In the genomic region with DNA sequence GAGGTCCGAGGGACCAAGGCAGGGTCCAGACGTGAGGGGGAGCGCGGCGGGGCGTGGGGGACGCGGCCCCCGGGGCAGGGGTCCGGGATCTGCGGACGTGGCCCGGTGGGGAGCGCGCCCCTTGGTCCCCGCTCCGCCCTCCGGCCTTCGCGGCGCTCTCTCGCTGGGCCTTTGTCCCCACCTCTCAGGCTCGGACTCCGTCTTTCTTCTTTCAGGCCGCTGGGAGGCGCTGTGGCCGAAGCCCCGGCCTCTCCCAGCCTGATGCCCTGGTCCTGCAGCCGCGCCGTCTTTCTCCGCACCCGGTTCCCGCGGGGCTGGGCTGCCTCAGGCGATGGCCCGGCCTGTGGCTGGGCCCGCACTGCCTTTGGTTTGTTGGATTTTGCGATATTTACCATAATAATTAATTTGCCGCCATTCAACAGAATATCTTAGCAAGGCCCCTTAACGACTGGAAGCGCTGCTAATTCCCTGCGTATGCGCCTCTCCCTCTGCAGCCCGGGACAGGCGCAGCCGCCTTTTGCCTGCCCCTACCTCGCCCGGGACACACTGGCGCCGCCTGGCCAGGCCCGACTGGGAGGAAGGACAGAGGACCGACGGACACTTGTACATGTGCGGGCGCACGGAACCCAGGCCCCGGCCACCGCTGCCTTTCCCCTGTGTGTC, we compare ENCODE assay signal across 8 cellular contexts. TPM values are rescaled to one million over a fixed set of nuclear protein-coding genes. Genes with fewer than 3 reads are reported as not detected.
A peak's percentile ranks its signal among the peaks of the same experiment; 100 is the strongest.
DNase-seq lines count a peak whose midpoint lies in the region; ATAC-seq and TF ChIP-seq lines count a peak whose summit lies in the region.

No MANE protein-coding gene starts in this region.

- no peak overlapping the region for H3K9ac ChIP-seq in Loucy (ENCODE audit: low read depth, low read length, poor library complexity, severe bottlenecking)

- H3K4me2 ChIP-seq in Loucy (ENCODE audit: low read depth, low read length, poor library complexity, severe bottlenecking), result no peak overlapping the region

- H3F3A ChIP-seq in Loucy (ENCODE audit: low read depth), result no peaks in the 10 kb centered on the region

- H4K20me1 ChIP-seq in Loucy (ENCODE audit: insufficient read depth, low read length, poor library complexity, severe bottlenecking), result no peaks in the 10 kb centered on the region

- no peaks in the 10 kb centered on the region for H3K36me3 ChIP-seq in Loucy (ENCODE audit: insufficient read depth, low read length)

- CTCF ChIA-PET in activated CD4-positive, alpha-beta memory T cell treated with anti-CD3 and anti-CD28 coated beads, Interleukin-2, amount 10 ng/mL, durations not matched to agents 7 days and 5 days (lab: Charles Lee), result interaction anchor here (0.6 to 7.3 kb wide), 3 partner anchors 25 to 627 kb away, joined by 3 to 64 read pairs (median 3); no protein-coding TSS in a partner anchor

- H3K27ac Mint-ChIP-seq in activated CD4-positive, alpha-beta memory T cell treated with anti-CD3 and anti-CD28 coated beads, Interleukin-2, amount 10 ng/mL, durations not matched to agents 7 days and 5 days, result no peak overlapping the region

- peak; percentile 26; the same call in 1 of the 2 replicates for TF ChIP-seq CTCF in Loucy (conservative IDR thresholded peaks at IDR 0.05; ENCODE audit: low read length)

- H3K4me1 ChIP-seq in Loucy (ENCODE audit: insufficient read depth, low read length, poor library complexity, severe bottlenecking), result no peaks in the 10 kb centered on the region

- POLR2A ChIA-PET in activated CD4-positive, alpha-beta memory T cell treated with anti-CD3 and anti-CD28 coated beads, Interleukin-2, amount 10 ng/mL, durations not matched to agents 7 days and 5 days (lab: Charles Lee), result interaction anchor here (0.5 kb wide), 1 partner anchor 12 kb away, joined by 3 read pairs; no protein-coding TSS in a partner anchor

- no peaks in the 10 kb centered on the region for H3K36me3 Mint-ChIP-seq in activated CD4-positive, alpha-beta memory T cell treated with anti-CD3 and anti-CD28 coated beads, Interleukin-2, amount 10 ng/mL, durations not matched to agents 7 days and 5 days (ENCODE audit: low read depth)

- intact Hi-C loops in posterior cingulate gyrus (cut with DNase I), result no loop called here

- H3K9me3 ChIP-seq in Loucy (ENCODE audit: insufficient read depth, low read depth, low read length), result no peaks in the 10 kb centered on the region

- H3K4me3 Mint-ChIP-seq in activated CD4-positive, alpha-beta memory T cell treated with anti-CD3 and anti-CD28 coated beads, Interleukin-2, amount 10 ng/mL, durations not matched to agents 7 days and 5 days, result peak overlapping the region; percentile 17

- H2AFZ ChIP-seq in Loucy (ENCODE audit: low read length), result no peak overlapping the region

- DNase-seq in AG20443 (ENCODE audit: low spot score) (peak; percentile 88), globus pallidus (ENCODE audit: low spot score) (peak; percentile 61), posterior cingulate gyrus (peak in 7 of 10 donors; percentile 22 to 90 (median 57)), DMS79 treated with DMSO at 0.1 percent for 48 hours (lab: John Stamatoyannopoulos, UW) (no peak)
- peak; percentile 44 for DNase-seq in activated CD4-positive, alpha-beta memory T cell treated with anti-CD3 and anti-CD28 coated beads, Interleukin-2, amount 10 ng/mL, durations not matched to agents 7 days and 5 days
- no peak for DNase-seq in effector CD8-positive, alpha-beta T cell (lab: John Stamatoyannopoulos, UW)

- peak; percentile 52 for ATAC-seq in GM18858 (IDR thresholded peaks at IDR 0.05; ENCODE audit: unreplicated experiment)

- no peak overlapping the region for H3K4me3 ChIP-seq in Loucy (ENCODE audit: low read length, poor library complexity, severe bottlenecking)

- no peaks in the 10 kb centered on the region for H3K9me3 Mint-ChIP-seq in activated CD4-positive, alpha-beta memory T cell treated with anti-CD3 and anti-CD28 coated beads, Interleukin-2, amount 10 ng/mL, durations not matched to agents 7 days and 5 days

- no peaks in the 10 kb centered on the region for H3K79me2 ChIP-seq in Loucy (ENCODE audit: insufficient read depth, low read length)

- no peaks in the 10 kb centered on the region for H3K9me2 ChIP-seq in Loucy (replicated peaks; ENCODE audit: low read depth, low read length)

- H3K27me3 ChIP-seq in Loucy (ENCODE audit: insufficient read depth, low read length, poor library complexity, severe bottlenecking), result no peaks in the 10 kb centered on the region

- peaks cover 86% of the 10 kb centered on the region for H3K27me3 Mint-ChIP-seq in activated CD4-positive, alpha-beta memory T cell treated with anti-CD3 and anti-CD28 coated beads, Interleukin-2, amount 10 ng/mL, durations not matched to agents 7 days and 5 days

- peaks cover 24% of the 10 kb centered on the region for H3K4me1 Mint-ChIP-seq in activated CD4-positive, alpha-beta memory T cell treated with anti-CD3 and anti-CD28 coated beads, Interleukin-2, amount 10 ng/mL, durations not matched to agents 7 days and 5 days

RNA-seq across cellular contexts. Expression of a gene that starts 10.8 kb away (rescaled TPM):
- total RNA-seq in activated CD4-positive, alpha-beta memory T cell treated with anti-CD3 and anti-CD28 coated beads, Interleukin-2, amount 10 ng/mL, durations not matched to agents 7 days and 5 days, result under 1 TPM; 0.08 to 0.13 TPM

RNA-seq across cellular contexts. Expression of a gene that starts 57.0 kb away (rescaled TPM):
- total RNA-seq in activated CD4-positive, alpha-beta memory T cell treated with anti-CD3 and anti-CD28 coated beads, Interleukin-2, amount 10 ng/mL, durations not matched to agents 7 days and 5 days, result not detected

Comparison
In these comparisons a context has a peak if more than half of its experiments do, and no peak if none do; other contexts are left out.
1. DNase-seq: peak in AG20443 (single experiment), activated CD4-positive, alpha-beta memory T cell treated with anti-CD3 and anti-CD28 coated beads, Interleukin-2, amount 10 ng/mL, durations not matched to agents 7 days and 5 days (single experiment), globus pallidus (single experiment) and posterior cingulate gyrus (7 of 10); none in DMS79 treated with DMSO at 0.1 percent for 48 hours (single experiment) and effector CD8-positive, alpha-beta T cell (single experiment).